10 cellular contexts compared by ENCODE assay signal in genomic region chr6:159700970-159701369, GRCh38. TPM values are rescaled to one million over a fixed set of nuclear protein-coding genes. Genes with fewer than 3 reads are reported as not detected.
DNase-seq lines count a peak whose midpoint lies in the region; ATAC-seq and TF ChIP-seq lines count a peak whose summit lies in the region.
"Had no signal": no experiment of that assay in that cellular context is flagged by ENCODE, and none has a peak within 500 bp of the region (broad histone marks: within the 10 kb centered on the region; RNA-seq: fewer than 3 reads in every experiment).

No MANE protein-coding gene starts in this region.

- no peaks in the 10 kb centered on the region for H3K9me2 ChIP-seq in Karpas-422 (replicated peaks; ENCODE audit: insufficient read depth, low read length)

- H3K4me3 Mint-ChIP-seq in activated B cell treated with CpG ODN at 0.5 μM for 24 hours = no peak overlapping the region
- H3K4me3 Mint-ChIP-seq: neural crest cell had no signal

- H3K27me3 Mint-ChIP-seq in activated B cell treated with CpG ODN at 0.5 μM for 24 hours = no peaks in the 10 kb centered on the region

- H3K79me2 ChIP-seq in Karpas-422 (ENCODE audit: low read length) = peaks cover 12% of the 10 kb centered on the region

- H3K4me1 Mint-ChIP-seq in activated B cell treated with CpG ODN at 0.5 μM for 24 hours = peaks cover 14% of the 10 kb centered on the region

- H3K27ac Mint-ChIP-seq in activated B cell treated with CpG ODN at 0.5 μM for 24 hours = peak overlapping the region; percentile 22

- no peak overlapping the region for H3K4me3 ChIP-seq in Karpas-422 (ENCODE audit: low read length)
- H3K4me3 ChIP-seq in subcutaneous abdominal adipose tissue (ENCODE audit: low read depth in 1 of 5, low read length in 5 of 5) = no peak overlapping the region

- DNase-seq in Karpas-422 (peak; percentile 82), activated B cell treated with CpG ODN at 0.5 μM for 24 hours (no peak), iris pigment epithelial cell (ENCODE audit: low read depth) (peak; percentile 20), NCI-H226 (no peak), T-helper 1 cell (no peak)
- DNase-seq: cortex of kidney, NCI-H510A treated with DMSO at 0.1 percent for 48 hours had no signal

- H3K36me3 ChIP-seq in Karpas-422 (ENCODE audit: insufficient read depth, low read length) (no peaks in the 10 kb centered on the region), subcutaneous abdominal adipose tissue (ENCODE audit: control insufficient read depth in 5 of 5, insufficient read depth in 5 of 5, low read length in 5 of 5) (no peaks in the 10 kb centered on the region)

- intact Hi-C loops in activated B cell treated with CpG ODN at 0.5 μM for 24 hours (cut with micrococcal nuclease) = no loop called here

- no peaks in the 10 kb centered on the region for H3K27me3 ChIP-seq in Karpas-422 (ENCODE audit: low read length)
- H3K27me3 ChIP-seq in subcutaneous abdominal adipose tissue (ENCODE audit: control insufficient read depth in 5 of 5, insufficient read depth in 4 of 5, low read length in 5 of 5) = no peaks in the 10 kb centered on the region

- no peak overlapping the region for H2AFZ ChIP-seq in Karpas-422 (ENCODE audit: low read length)

- no peak for TF ChIP-seq CTCF in activated B cell treated with CpG ODN at 0.5 μM for 24 hours (IDR thresholded peaks at IDR 0.05)

- no peaks in the 10 kb centered on the region for H3K9me3 ChIP-seq in Karpas-422 (ENCODE audit: low read length)
- peaks cover 0 to 4% (median 0%) of the 10 kb centered on the region in 5 donors for H3K9me3 ChIP-seq in subcutaneous abdominal adipose tissue (ENCODE audit: control insufficient read depth in 5 of 5, low read length in 5 of 5)

- H3K4me1 ChIP-seq in Karpas-422 (ENCODE audit: low read length) (peaks cover 32% of the 10 kb centered on the region), subcutaneous abdominal adipose tissue (ENCODE audit: control insufficient read depth in 5 of 5, insufficient read depth in 5 of 5, low read length in 5 of 5) (peaks cover 0 to 14% (median 12%) of the 10 kb centered on the region in 5 donors)

- H3K9me3 Mint-ChIP-seq in activated B cell treated with CpG ODN at 0.5 μM for 24 hours = no peaks in the 10 kb centered on the region

- peaks cover 2% of the 10 kb centered on the region for H3K36me3 Mint-ChIP-seq in activated B cell treated with CpG ODN at 0.5 μM for 24 hours (ENCODE audit: low read depth)

- CTCF ChIA-PET in activated B cell treated with CpG ODN at 0.5 μM for 24 hours (lab: Charles Lee) = no interaction called here

- H3K4me2 ChIP-seq in Karpas-422 (ENCODE audit: low read depth, low read length, poor library complexity, severe bottlenecking) = peak overlapping the region; percentile 43

- H3K9ac ChIP-seq in Karpas-422 (ENCODE audit: low read length) (no peak overlapping the region; the same call in 1 of the 2 replicates), subcutaneous abdominal adipose tissue (ENCODE audit: low read length in 5 of 5) (peak overlapping the region in 4 of 5 donors; percentile 8 to 59 (median 39))

- ATAC-seq in activated B cell treated with CpG ODN at 0.5 μM for 24 hours (ENCODE audit: low read depth) = peak; percentile 83
- no peak for ATAC-seq in HG03460 (IDR thresholded peaks at IDR 0.05; ENCODE audit: unreplicated experiment)

- POLR2A ChIA-PET in activated B cell treated with CpG ODN at 0.5 μM for 24 hours (lab: Charles Lee) = interaction anchor here (1.6 to 2.0 kb wide), 2 partner anchors 8 to 26 kb away, joined by 8 to 12 read pairs; partner anchors contain the start of genes SOD2 and WTAP

- H3K27ac ChIP-seq in Karpas-422 (ENCODE audit: low read length) (peak overlapping the region; percentile 57), subcutaneous abdominal adipose tissue (ENCODE audit: low read depth, low read length) (peak overlapping the region; percentile 82)

- H4K20me1 ChIP-seq in Karpas-422 (ENCODE audit: insufficient read depth, low read depth, low read length) = 0 out of 2 replicates have a peak, but pooled peaks cover 2% of the 10 kb centered on the region

RNA-seq across cellular contexts. Expression of gene SOD2, which starts 7.9 kb away (rescaled TPM):
- total RNA-seq in Karpas-422 (2014; rRNA removed; shearing (Covaris generic); ENCODE audit: low replicate concordance) = 41.0 and 49.6 TPM in 2 replicates
- total RNA-seq in activated B cell treated with CpG ODN at 0.5 μM for 24 hours = 91.0 and 98.2 TPM in 2 replicates

RNA-seq across cellular contexts. Expression of gene WTAP, which starts 26.3 kb away (rescaled TPM):
- 86.1 and 87.6 TPM in 2 replicates for total RNA-seq in Karpas-422 (2014; rRNA removed; shearing (Covaris generic); ENCODE audit: low replicate concordance)
- 124 and 141 TPM in 2 replicates for total RNA-seq in activated B cell treated with CpG ODN at 0.5 μM for 24 hours

Comparison
In these comparisons a context has a peak if more than half of its experiments do, and no peak if none do; other contexts are left out.
1. DNase-seq: peak in Karpas-422 (single experiment) and iris pigment epithelial cell (single experiment); none in activated B cell treated with CpG ODN at 0.5 μM for 24 hours (single experiment), NCI-H226 (single experiment) and T-helper 1 cell (0 of 5).